8 cellular contexts compared by ENCODE assay signal in the genomic region with DNA sequence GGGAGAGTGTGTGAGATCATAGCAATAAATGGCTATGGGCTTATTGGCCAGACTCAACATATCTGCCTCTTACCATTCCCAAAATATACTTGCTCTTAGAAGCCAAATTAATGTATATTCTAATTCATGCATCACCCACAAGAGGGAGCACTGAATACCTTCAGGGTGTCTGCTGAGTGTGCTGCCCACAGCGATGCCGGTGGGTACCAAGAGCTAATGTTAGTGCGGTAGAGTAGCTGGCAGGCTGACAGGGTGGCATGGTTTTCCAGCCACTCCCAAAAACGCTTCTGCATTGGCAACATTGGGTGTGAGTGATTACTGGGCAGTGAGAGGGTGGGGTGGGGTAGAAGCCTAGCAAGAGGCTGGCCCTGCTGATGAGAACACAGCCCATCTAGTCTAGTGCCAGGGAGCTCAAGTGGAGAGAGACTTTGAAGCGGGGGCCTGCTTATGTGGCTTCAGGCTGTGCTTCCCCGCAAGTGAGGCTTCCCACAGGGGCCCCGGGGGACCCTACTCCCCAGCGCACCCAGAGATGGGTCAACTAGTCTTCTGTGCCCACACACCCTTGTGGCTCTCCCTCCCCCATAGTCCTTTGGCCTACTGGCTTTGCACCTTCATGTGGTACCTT. TPM values are rescaled to one million over a fixed set of nuclear protein-coding genes. Genes with fewer than 3 reads are reported as not detected.
DNase-seq lines count a peak whose midpoint lies in the region; ATAC-seq and TF ChIP-seq lines count a peak whose summit lies in the region.

No MANE protein-coding gene starts in this region.

- ATAC-seq in HG03460 (IDR thresholded peaks at IDR 0.05; ENCODE audit: unreplicated experiment) = no peak

- no peak overlapping the region for H2AFZ ChIP-seq in neural progenitor cell (replicated peaks)

- H3K4me1 Mint-ChIP-seq in neural progenitor cell = no peaks in the 10 kb centered on the region

- peaks cover 13% of the 10 kb centered on the region for H3K27me3 ChIP-seq in neural progenitor cell

- H3K27ac Mint-ChIP-seq in neural progenitor cell = no peak overlapping the region

- no peaks in the 10 kb centered on the region for H3K9me3 Mint-ChIP-seq in neural progenitor cell

- in situ Hi-C loops in astrocyte of the cerebellum (cut with HindIII; ENCODE audit: low sequenced_read_pairs) = no loop called here

- H3F3A ChIP-seq in neural progenitor cell (ENCODE audit: low read depth) = no peaks in the 10 kb centered on the region

- no peak overlapping the region for H3K4me3 Mint-ChIP-seq in neural progenitor cell

- H3K79me2 ChIP-seq in neural progenitor cell (ENCODE audit: low read depth) = no peaks in the 10 kb centered on the region

- H3K27ac ChIP-seq in neural progenitor cell = no peak overlapping the region

- no peaks in the 10 kb centered on the region for H3K36me3 Mint-ChIP-seq in neural progenitor cell

- no peaks in the 10 kb centered on the region for H3K4me1 ChIP-seq in neural progenitor cell

- H3K9ac ChIP-seq in neural progenitor cell = no peak overlapping the region

- no peaks in the 10 kb centered on the region for H4K20me1 ChIP-seq in neural progenitor cell (ENCODE audit: low read depth)

- H3K9me3 ChIP-seq in neural progenitor cell (ENCODE audit: low read depth) = no peaks in the 10 kb centered on the region

- DNase-seq in NCI-H526 (lab: John Stamatoyannopoulos, UW) (peak; percentile 24 to 55), NCI-H526 treated with DMSO at 0.1 percent for 48 hours (lab: John Stamatoyannopoulos, UW) (no peak), MV-4-11 (lab: John Stamatoyannopoulos, UW) (peak; percentile 29), astrocyte of the cerebellum (ENCODE audit: low read depth) (no peak), neural progenitor cell (ENCODE audit: low spot score) (peak; percentile 47), hepatic stellate cell (ENCODE audit: low spot score) (no peak), hippocampal formation (lab: John Stamatoyannopoulos, UW) (no peak)

- H3K4me2 ChIP-seq in neural progenitor cell = no peak overlapping the region

- no peaks in the 10 kb centered on the region for H3K27me3 Mint-ChIP-seq in neural progenitor cell (ENCODE audit: insufficient read depth, low read depth)

- no peaks in the 10 kb centered on the region for H3K36me3 ChIP-seq in neural progenitor cell

- TF ChIP-seq CTCF in astrocyte of the cerebellum (IDR thresholded peaks at IDR 0.05; ENCODE audit: low read depth, low read length, missing control alignments) (peak; percentile 46), neural progenitor cell (IDR thresholded peaks at IDR 0.05) (peak; percentile 64)

- H3K4me3 ChIP-seq in astrocyte of the cerebellum (ENCODE audit: low read depth, low read length) (no peak overlapping the region), neural progenitor cell (no peak overlapping the region)

RNA-seq across cellular contexts. Expression of a gene that starts 9.2 kb away (rescaled TPM):
- not detected in 2 replicates for total RNA-seq in neural progenitor cell (ENCODE audit: low replicate concordance)

Comparison
In these comparisons a context has a peak if more than half of its experiments do, and no peak if none do; other contexts are left out.
1. DNase-seq: peak in NCI-H526 (2 of 2), MV-4-11 (single experiment) and neural progenitor cell (single experiment); none in NCI-H526 treated with DMSO at 0.1 percent for 48 hours (single experiment), astrocyte of the cerebellum (single experiment), hepatic stellate cell (single experiment) and hippocampal formation (0 of 2).